Comparison of ENCODE assay signal across 14 cellular contexts in the genomic region with DNA sequence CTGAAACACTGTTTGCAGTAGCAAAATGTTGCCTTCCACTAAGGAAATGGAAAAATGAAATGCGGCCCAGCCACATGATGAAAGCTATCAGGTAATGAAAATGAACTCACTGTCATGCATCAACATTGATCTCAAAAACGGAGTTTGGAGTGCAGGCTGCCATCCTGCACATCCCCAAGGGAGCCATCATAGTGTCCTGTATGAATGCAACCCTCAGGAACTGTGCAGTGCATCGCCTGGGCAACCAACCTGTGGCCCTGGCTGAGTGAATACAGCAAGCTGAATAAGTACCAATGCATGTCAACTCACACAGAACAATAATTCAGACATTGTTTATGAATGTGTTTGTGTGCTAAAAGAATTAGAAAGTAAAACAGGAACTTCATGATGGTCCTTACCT. TPM values are rescaled to one million over a fixed set of nuclear protein-coding genes. Genes with fewer than 3 reads are reported as not detected.
"Had no signal": no experiment of that assay in that cellular context is flagged by ENCODE, and none has a peak within 500 bp of the region (broad histone marks: within the 10 kb centered on the region; RNA-seq: fewer than 3 reads in every experiment).

No MANE protein-coding gene starts in this region.

- H3K27ac Mint-ChIP-seq: activated CD4-positive, alpha-beta T cell treated with anti-CD3 and anti-CD28 coated beads for 36 hours; activated naive CD4-positive, alpha-beta T cell treated with anti-CD3 and anti-CD28 coated beads, Interleukin-2, amount 50 U/mL, for 24 hours; neural progenitor cell had no signal

- ATAC-seq: heart left ventricle, left ventricle myocardium superior had no signal

- DNase-seq: activated gamma-delta T cell; heart left ventricle; left ventricle myocardium superior; stimulated activated CD4-positive, alpha-beta T cell treated with anti-CD3 and anti-CD28 coated beads, Interleukin-12 subunit alpha, Interleukin-12 subunit beta, amount 100 ng/mL, for 4 hours; stimulated activated naive CD8-positive, alpha-beta T cell treated with anti-CD3 and anti-CD28 coated beads, Interleukin-15, Interleukin-2, amounts not matched to agents 100 U/mL and 50 U/mL, for 24 hours; substantia nigra; tibial artery; WERI-Rb-1 had no signal

- H3K4me3 Mint-ChIP-seq: activated CD4-positive, alpha-beta T cell treated with anti-CD3 and anti-CD28 coated beads for 36 hours; activated naive CD4-positive, alpha-beta T cell treated with anti-CD3 and anti-CD28 coated beads, Interleukin-2, amount 50 U/mL, for 24 hours; neural progenitor cell had no signal

- H3K4me1 Mint-ChIP-seq: activated naive CD4-positive, alpha-beta T cell treated with anti-CD3 and anti-CD28 coated beads, Interleukin-2, amount 50 U/mL, for 24 hours had no signal

RNA-seq across cellular contexts. Expression of gene TXNDC2, which starts 23.1 kb away (rescaled TPM):
- total RNA-seq: activated CD4-positive, alpha-beta T cell treated with anti-CD3 and anti-CD28 coated beads for 36 hours; frontal cortex; heart left ventricle; left ventricle myocardium superior; right atrium auricular region; urinary bladder had no signal
